Comparison of ENCODE assay signal across 1 cellular context in the genomic region with DNA sequence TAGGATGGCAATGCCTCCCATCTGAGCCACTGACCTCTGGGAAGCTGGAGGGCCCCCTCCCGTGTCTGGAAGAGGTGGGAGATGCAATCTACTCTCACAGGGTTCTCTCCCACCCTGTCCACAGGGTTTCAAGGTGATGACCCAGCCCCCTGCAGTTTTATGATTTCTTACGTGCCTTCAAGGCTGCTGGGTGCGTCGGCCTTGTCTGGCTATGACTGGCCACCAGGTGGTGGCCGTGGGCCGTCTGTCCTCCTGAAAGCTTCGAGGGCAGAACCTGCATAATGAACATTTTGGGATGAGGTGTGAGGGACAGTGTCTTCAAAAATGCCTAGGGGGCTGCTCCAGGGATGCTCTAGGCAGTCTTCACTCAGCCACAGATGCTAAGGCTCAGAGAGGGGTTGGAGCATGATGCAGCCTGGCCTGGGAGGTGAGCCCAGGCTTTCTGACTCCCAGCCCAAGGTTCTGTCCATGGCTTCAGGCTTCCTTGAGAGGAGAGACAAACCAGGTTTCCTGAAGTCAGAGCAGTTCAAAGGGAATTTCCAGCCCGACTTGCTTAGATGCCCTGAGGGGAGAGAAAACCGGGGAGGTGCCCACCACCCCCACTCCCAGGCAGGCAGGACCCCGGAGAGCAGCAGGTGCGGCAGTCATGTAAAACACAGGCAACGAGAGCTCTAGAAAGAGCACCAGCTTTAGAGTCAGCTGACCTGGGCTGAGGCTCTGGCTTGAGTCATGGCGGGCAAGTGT.
TF ChIP-seq lines count a peak whose summit lies in the region.

No MANE protein-coding gene starts in this region.

TF ChIP-seq in GM23338, 12 proteins besides CTCF, POLR2A, EP300 and RAD21 (continued from another document):
- TF ChIP-seq ZNF462 (CRISPR knock-in tag; IDR thresholded peaks at IDR 0.05) (no peak), POLR2AphosphoS5 (IDR thresholded peaks at IDR 0.05; ENCODE audit: low read depth) (no peak)
